29 cellular contexts compared by ENCODE assay signal in the genomic region with DNA sequence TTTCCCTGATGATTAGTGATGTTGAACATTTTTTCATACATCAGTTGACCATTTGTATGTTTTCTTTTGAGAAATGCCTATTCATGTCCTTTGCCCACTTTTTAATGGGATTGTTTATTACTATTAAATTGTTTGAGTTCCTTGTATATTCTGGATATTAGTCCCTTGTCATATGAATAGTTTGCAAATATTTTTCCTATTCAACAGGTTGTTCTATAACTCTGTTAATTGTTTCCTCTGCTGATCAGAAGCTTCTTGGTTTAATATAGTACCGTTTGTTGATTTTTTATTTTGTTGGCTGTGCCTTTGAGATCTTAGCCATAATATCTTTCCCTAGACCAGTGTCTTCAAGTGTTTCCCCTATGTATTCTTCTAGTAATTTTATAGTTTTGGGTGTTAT.
DNase-seq lines count a peak whose midpoint lies in the region; ATAC-seq and TF ChIP-seq lines count a peak whose summit lies in the region.
"Had no signal": no experiment of that assay in that cellular context is flagged by ENCODE, and none has a peak within 500 bp of the region (broad histone marks: within the 10 kb centered on the region; RNA-seq: fewer than 3 reads in every experiment).

No MANE protein-coding gene starts in this region.

- no peaks in the 10 kb centered on the region for H3K36me3 ChIP-seq in HEK293 (ENCODE audit: control insufficient read depth in 2 of 2, insufficient read depth in 1 of 2, low read length in 2 of 2)
- H3K36me3 ChIP-seq: BE2C; BLaER1; BLaER1 treated with 17β-estradiol and CSF1 and Interleukin-3, amounts not matched to agents 10 nM and 100 nM had no signal

- no peaks in the 10 kb centered on the region for H3K4me1 ChIP-seq in HEK293 (ENCODE audit: control insufficient read depth, insufficient read depth, low read length)
- H3K4me1 ChIP-seq: BE2C, BLaER1 had no signal

- no peak overlapping the region for H3K27ac ChIP-seq in HEK293 (ENCODE audit: extremely low read depth, low read depth, low read length)
- H3K27ac ChIP-seq: 22Rv1; A549; BLaER1; BLaER1 treated with 17β-estradiol and CSF1 and Interleukin-3, amounts not matched to agents 10 nM and 100 nM; C4-2B had no signal

- TF ChIP-seq CTCF in HEK293 (tag by site-specific recombination; IDR thresholded peaks at IDR 0.05): no peak

- no peak overlapping the region for H3K4me3 ChIP-seq in HEK293 (ENCODE audit: low read depth, low read length)
- H3K4me3 ChIP-seq: A549; BLaER1; BLaER1 treated with 17β-estradiol and CSF1 and Interleukin-3, amounts not matched to agents 10 nM and 100 nM had no signal

- peaks cover 10 to 14% of the 10 kb centered on the region in 2 donors for H3K9me3 Mint-ChIP-seq in stimulated activated naive CD8-positive, alpha-beta T cell treated with anti-CD3 and anti-CD28 coated beads, Interleukin-15, amount 100 ng/mL, for 72 hours

- no peak for ATAC-seq in stimulated activated naive CD8-positive, alpha-beta T cell treated with anti-CD3 and anti-CD28 coated beads, Interleukin-15, amount 100 ng/mL, for 72 hours
- ATAC-seq: A549; CD8-positive, alpha-beta T cell had no signal

- CTCF ChIA-PET in HEK293 (lab: Yijun Ruan, JAX): no interaction called here

- POLR2A ChIA-PET in HEK293 (lab: Yijun Ruan, JAX): no interaction called here

- no peaks in the 10 kb centered on the region for H3K9me3 ChIP-seq in HEK293 (ENCODE audit: control insufficient read depth, insufficient read depth, low read depth, low read length)
- H3K9me3 ChIP-seq: BE2C, Caco-2 had no signal

- H3K27ac Mint-ChIP-seq in stimulated activated naive CD8-positive, alpha-beta T cell treated with anti-CD3 and anti-CD28 coated beads, Interleukin-15, amount 100 ng/mL, for 72 hours: no peak overlapping the region
- H3K27ac Mint-ChIP-seq: B cell; CD14-positive monocyte; CD4-positive, alpha-beta memory T cell; CD4-positive, alpha-beta T cell; CD4-positive, CD25-positive, alpha-beta regulatory T cell; CD8-positive, alpha-beta memory T cell; CD8-positive, alpha-beta T cell had no signal

- H3K27me3 Mint-ChIP-seq in stimulated activated naive CD8-positive, alpha-beta T cell treated with anti-CD3 and anti-CD28 coated beads, Interleukin-15, amount 100 ng/mL, for 72 hours: no peaks in the 10 kb centered on the region
- H3K27me3 Mint-ChIP-seq: B cell; CD4-positive, alpha-beta memory T cell; CD4-positive, alpha-beta T cell; CD4-positive, CD25-positive, alpha-beta regulatory T cell had no signal

- no peaks in the 10 kb centered on the region for H3K4me1 Mint-ChIP-seq in stimulated activated naive CD8-positive, alpha-beta T cell treated with anti-CD3 and anti-CD28 coated beads, Interleukin-15, amount 100 ng/mL, for 72 hours
- H3K4me1 Mint-ChIP-seq: B cell; CD14-positive monocyte; CD4-positive, alpha-beta memory T cell; CD4-positive, CD25-positive, alpha-beta regulatory T cell; CD8-positive, alpha-beta memory T cell had no signal

- no peak for DNase-seq in stimulated activated naive CD8-positive, alpha-beta T cell treated with anti-CD3 and anti-CD28 coated beads, Interleukin-15, amount 100 ng/mL, for 72 hours
- DNase-seq: 8988T; ACHN; AML-193; BE2C; C1 segment of cervical spinal cord; Caco-2; Calu3; CD4-positive, alpha-beta memory T cell; CD4-positive, alpha-beta T cell; CD4-positive, CD25-positive, alpha-beta regulatory T cell; CD8-positive, alpha-beta memory T cell; CD8-positive, alpha-beta T cell; COR-L47; DMS 273 treated with DMSO at 0.1 percent for 48 hours; DMS153; DMS53; DMS79; DMS79 treated with DMSO at 0.1 percent for 48 hours; DND-41; EL had no signal

- no peak overlapping the region for H3K4me3 Mint-ChIP-seq in stimulated activated naive CD8-positive, alpha-beta T cell treated with anti-CD3 and anti-CD28 coated beads, Interleukin-15, amount 100 ng/mL, for 72 hours
- H3K4me3 Mint-ChIP-seq: B cell; CD14-positive monocyte; CD4-positive, alpha-beta memory T cell; CD4-positive, alpha-beta T cell; CD4-positive, CD25-positive, alpha-beta regulatory T cell; CD8-positive, alpha-beta memory T cell; CD8-positive, alpha-beta T cell had no signal

TF ChIP-seq in HEK293, 187 proteins besides CTCF, POLR2A, EP300 and RAD21:
- TF ChIP-seq ZNF140 (tag by site-specific recombination; IDR thresholded peaks at IDR 0.05): no peak
- no peak for TF ChIP-seq ZNF548 (tag by site-specific recombination; IDR thresholded peaks at IDR 0.05)
- no peak for TF ChIP-seq ZNF610 (tag by site-specific recombination; IDR thresholded peaks at IDR 0.05; ENCODE audit: borderline replicate concordance)
- TF ChIP-seq SCRT2 (tag by site-specific recombination; IDR thresholded peaks at IDR 0.05): peak; percentile 62; the same call in 1 of the 2 replicates
- TF ChIP-seq ZNF221 (tag by site-specific recombination; IDR thresholded peaks at IDR 0.05; ENCODE audit: borderline replicate concordance): no peak
- TF ChIP-seq, protein P1, sequence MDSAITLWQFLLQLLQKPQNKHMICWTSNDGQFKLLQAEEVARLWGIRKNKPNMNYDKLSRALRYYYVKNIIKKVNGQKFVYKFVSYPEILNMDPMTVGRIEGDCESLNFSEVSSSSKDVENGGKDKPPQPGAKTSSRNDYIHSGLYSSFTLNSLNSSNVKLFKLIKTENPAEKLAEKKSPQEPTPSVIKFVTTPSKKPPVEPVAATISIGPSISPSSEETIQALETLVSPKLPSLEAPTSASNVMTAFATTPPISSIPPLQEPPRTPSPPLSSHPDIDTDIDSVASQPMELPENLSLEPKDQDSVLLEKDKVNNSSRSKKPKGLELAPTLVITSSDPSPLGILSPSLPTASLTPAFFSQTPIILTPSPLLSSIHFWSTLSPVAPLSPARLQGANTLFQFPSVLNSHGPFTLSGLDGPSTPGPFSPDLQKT (IDR thresholded peaks at IDR 0.05; ENCODE audit: borderline replicate concordance, low read depth, low read length): no peak
- no peak for TF ChIP-seq ZNF785 (tag by site-specific recombination; IDR thresholded peaks at IDR 0.05)
- TF ChIP-seq SCRT1 (tag by site-specific recombination; IDR thresholded peaks at IDR 0.05; ENCODE audit: borderline replicate concordance): peak; percentile 68; the same call in 1 of the 2 replicates
- no peak for TF ChIP-seq KLF10 (tag by site-specific recombination; IDR thresholded peaks at IDR 0.05)
- TF ChIP-seq KLF1 (tag by site-specific recombination; IDR thresholded peaks at IDR 0.05): no peak
